Comparison of ENCODE assay signal across 21 cellular contexts in genomic region chr3:55571216-55571813, GRCh38.
A peak's percentile ranks its signal among the peaks of the same experiment; 100 is the strongest.
DNase-seq lines count a peak whose midpoint lies in the region; ATAC-seq and TF ChIP-seq lines count a peak whose summit lies in the region.
"Had no signal": no experiment of that assay in that cellular context is flagged by ENCODE, and none has a peak within 500 bp of the region (broad histone marks: within the 10 kb centered on the region; RNA-seq: fewer than 3 reads in every experiment).

No MANE protein-coding gene starts in this region.

- no peak overlapping the region for H3K4me3 ChIP-seq in BLaER1
- H3K4me3 ChIP-seq: lower lobe of right lung, Peyer's patch, psoas muscle, upper lobe of left lung had no signal

- no peaks in the 10 kb centered on the region for H3K9me3 ChIP-seq in BLaER1
- H3K9me3 ChIP-seq: lower lobe of right lung, Peyer's patch, psoas muscle, upper lobe of left lung had no signal

- H3K36me3 Mint-ChIP-seq in nephron progenitor cell (ENCODE audit: low read depth): no peaks in the 10 kb centered on the region
- H3K36me3 Mint-ChIP-seq: IgD-negative memory B cell; naive thymus-derived CD8-positive, alpha-beta T cell; stimulated activated memory B cell treated with anti-CD40 and anti-IgM and Interleukin-4, amounts not matched to agents 10 μg/mL and 1 μg/mL and 100 μg/mL, for 72 hours had no signal

- DNase-seq in HT1080 (ENCODE audit: low read depth) (peak; percentile 25), astrocyte of the hippocampus (ENCODE audit: low read depth, low spot score) (peak; percentile 76), nephron progenitor cell (no peak), DMS79 (lab: John Stamatoyannopoulos, UW) (no peak), NCI-H82 treated with DMSO at 0.1 percent for 48 hours (lab: John Stamatoyannopoulos, UW; ENCODE audit: unreplicated experiment) (no peak)
- DNase-seq: activated CD4-positive, alpha-beta T cell treated with anti-CD3 and anti-CD28 coated beads for 48 hours; foreskin keratinocyte; HFFc6; naive thymus-derived CD8-positive, alpha-beta T cell; NCI-H1048; NCI-H748 treated with DMSO at 0.1 percent for 48 hours; Peyer's patch had no signal

- no peaks in the 10 kb centered on the region for H4K20me1 ChIP-seq in BLaER1

- no peak overlapping the region for H3K9ac ChIP-seq in BLaER1

- H3K27me3 ChIP-seq in BLaER1: no peaks in the 10 kb centered on the region
- H3K27me3 ChIP-seq: foreskin keratinocyte, Peyer's patch, upper lobe of left lung had no signal

- no peaks in the 10 kb centered on the region for H3K9me3 Mint-ChIP-seq in nephron progenitor cell
- H3K9me3 Mint-ChIP-seq: dendritic cell treated with granulocyte-macrophage colony-stimulating factor and Interleukin-4, amounts not matched to agents 40 ng/mL and 50 ng/mL, for 4 days; HFFc6; stimulated activated memory B cell treated with anti-CD40 and anti-IgM and Interleukin-4, amounts not matched to agents 10 μg/mL and 1 μg/mL and 100 μg/mL, for 72 hours had no signal

- TF ChIP-seq CTCF in nephron progenitor cell (IDR thresholded peaks at IDR 0.05): no peak

- H3K4me2 ChIP-seq in BLaER1: peak overlapping the region; percentile 39

- H3K27ac ChIP-seq in BLaER1: no peak overlapping the region
- H3K27ac ChIP-seq: foreskin keratinocyte, lower lobe of right lung, Peyer's patch, psoas muscle, upper lobe of left lung had no signal

- peak overlapping the region; percentile 93 for H3K27ac Mint-ChIP-seq in nephron progenitor cell
- H3K27ac Mint-ChIP-seq: dendritic cell treated with granulocyte-macrophage colony-stimulating factor and Interleukin-4, amounts not matched to agents 40 ng/mL and 50 ng/mL, for 4 days; HFFc6; IgD-negative memory B cell; naive thymus-derived CD8-positive, alpha-beta T cell; stimulated activated memory B cell treated with anti-CD40 and anti-IgM and Interleukin-4, amounts not matched to agents 10 μg/mL and 1 μg/mL and 100 μg/mL, for 72 hours had no signal

- H3K4me1 ChIP-seq in BLaER1: peaks cover 25% of the 10 kb centered on the region
- H3K4me1 ChIP-seq: foreskin keratinocyte, psoas muscle, upper lobe of left lung had no signal

- H3K36me3 ChIP-seq in BLaER1: no peaks in the 10 kb centered on the region
- H3K36me3 ChIP-seq: lower lobe of right lung, Peyer's patch, upper lobe of left lung had no signal

- no peak for ATAC-seq in GM18519 (IDR thresholded peaks at IDR 0.05; ENCODE audit: low FRiP score, unreplicated experiment)
- no peak for ATAC-seq in GM18511 (IDR thresholded peaks at IDR 0.05; ENCODE audit: unreplicated experiment)
- ATAC-seq: naive thymus-derived CD8-positive, alpha-beta T cell; stimulated activated memory B cell treated with anti-CD40 and anti-IgM and Interleukin-4, amounts not matched to agents 10 μg/mL and 1 μg/mL and 100 μg/mL, for 72 hours had no signal

- H3K4me3 Mint-ChIP-seq in nephron progenitor cell: peak overlapping the region; percentile 31
- H3K4me3 Mint-ChIP-seq: dendritic cell treated with granulocyte-macrophage colony-stimulating factor and Interleukin-4, amounts not matched to agents 40 ng/mL and 50 ng/mL, for 4 days; HFFc6; IgD-negative memory B cell; naive thymus-derived CD8-positive, alpha-beta T cell; stimulated activated memory B cell treated with anti-CD40 and anti-IgM and Interleukin-4, amounts not matched to agents 10 μg/mL and 1 μg/mL and 100 μg/mL, for 72 hours had no signal

- H3K4me1 Mint-ChIP-seq in nephron progenitor cell: peaks cover 73% of the 10 kb centered on the region
- H3K4me1 Mint-ChIP-seq: IgD-negative memory B cell; stimulated activated memory B cell treated with anti-CD40 and anti-IgM and Interleukin-4, amounts not matched to agents 10 μg/mL and 1 μg/mL and 100 μg/mL, for 72 hours had no signal

- no peaks in the 10 kb centered on the region for H3K27me3 Mint-ChIP-seq in nephron progenitor cell (ENCODE audit: low read depth, poor library complexity)
- H3K27me3 Mint-ChIP-seq: stimulated activated memory B cell treated with anti-CD40 and anti-IgM and Interleukin-4, amounts not matched to agents 10 μg/mL and 1 μg/mL and 100 μg/mL, for 72 hours had no signal

Comparison
In these comparisons a context has a peak if more than half of its experiments do, and no peak if none do; other contexts are left out.
1. DNase-seq: peak in HT1080 (single experiment) and astrocyte of the hippocampus (single experiment); none in nephron progenitor cell (single experiment), DMS79 (single experiment) and NCI-H82 treated with DMSO at 0.1 percent for 48 hours (single experiment).